Comparison of ENCODE assay signal across 17 cellular contexts in the genomic region with DNA sequence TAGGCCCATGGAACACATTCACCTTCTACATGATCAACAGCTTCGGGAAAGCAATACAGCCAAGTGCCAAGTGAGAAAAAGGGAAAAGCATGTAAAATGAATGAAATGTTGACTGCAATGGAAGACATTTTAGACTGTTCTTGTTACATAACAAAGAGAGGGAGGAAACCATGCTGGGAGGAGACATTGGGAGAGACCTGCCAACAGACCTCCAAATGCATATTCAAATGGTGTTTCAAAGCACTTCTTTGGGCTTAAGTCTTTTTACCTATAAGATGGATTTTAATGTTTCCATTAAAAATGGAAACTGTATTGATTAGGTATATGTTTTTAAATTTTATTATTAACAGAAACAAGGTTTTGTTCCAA.
"Had no signal": no experiment of that assay in that cellular context is flagged by ENCODE, and none has a peak within 500 bp of the region (broad histone marks: within the 10 kb centered on the region; RNA-seq: fewer than 3 reads in every experiment).

No MANE protein-coding gene starts in this region.

- H3K4me1 Mint-ChIP-seq: activated CD4-positive, alpha-beta T cell treated with anti-CD3 and anti-CD28 coated beads, Interleukin-2, amount 10 ng/mL, durations not matched to agents 7 days and 5 days; activated naive CD4-positive, alpha-beta T cell treated with anti-CD3 and anti-CD28 coated beads, Interleukin-2, amount 10 ng/mL, durations not matched to agents 7 days and 5 days; activated T-helper 17 cell treated with anti-CD3 and anti-CD28 coated beads, Interleukin-2, amount 50 U/mL, for 72 hours; central memory CD8-positive, alpha-beta T cell; T-helper 17 cell had no signal

- H3K4me3 Mint-ChIP-seq: activated CD4-positive, alpha-beta T cell treated with anti-CD3 and anti-CD28 coated beads, Interleukin-2, amount 10 ng/mL, durations not matched to agents 7 days and 5 days; activated naive CD4-positive, alpha-beta T cell treated with anti-CD3 and anti-CD28 coated beads, Interleukin-2, amount 10 ng/mL, durations not matched to agents 7 days and 5 days; activated T-helper 17 cell treated with anti-CD3 and anti-CD28 coated beads, Interleukin-2, amount 50 U/mL, for 72 hours; central memory CD8-positive, alpha-beta T cell; natural killer cell treated with Interleukin-12 subunit alpha and Interleukin-12 subunit beta and Interleukin-15 and Interleukin-18, amount 100 ng/mL, for 72 hours; T-helper 17 cell had no signal

- H3K27ac Mint-ChIP-seq: activated CD4-positive, alpha-beta T cell treated with anti-CD3 and anti-CD28 coated beads, Interleukin-2, amount 10 ng/mL, durations not matched to agents 7 days and 5 days; activated naive CD4-positive, alpha-beta T cell treated with anti-CD3 and anti-CD28 coated beads, Interleukin-2, amount 10 ng/mL, durations not matched to agents 7 days and 5 days; activated T-helper 17 cell treated with anti-CD3 and anti-CD28 coated beads, Interleukin-2, amount 50 U/mL, for 72 hours; natural killer cell treated with Interleukin-12 subunit alpha and Interleukin-12 subunit beta and Interleukin-15 and Interleukin-18, amount 100 ng/mL, for 72 hours; T-helper 17 cell had no signal

- ATAC-seq: activated T-helper 17 cell treated with anti-CD3 and anti-CD28 coated beads, Interleukin-2, amount 50 U/mL, for 72 hours; left colon; natural killer cell treated with Interleukin-12 subunit alpha and Interleukin-12 subunit beta and Interleukin-15 and Interleukin-18, amount 100 ng/mL, for 72 hours; sciatic nerve; stimulated activated naive CD8-positive, alpha-beta T cell treated with anti-CD3 and anti-CD28 coated beads, Interleukin-15, Interleukin-2, amounts not matched to agents 100 U/mL and 50 U/mL, for 24 hours; T-helper 17 cell had no signal

- DNase-seq: activated CD4-positive, alpha-beta T cell treated with anti-CD3 and anti-CD28 coated beads, Interleukin-2, amount 10 ng/mL, durations not matched to agents 7 days and 5 days; activated CD4-positive, CD25-positive, alpha-beta regulatory T cell; activated CD8-positive, alpha-beta memory T cell treated with anti-CD3 and anti-CD28 coated beads for 24 hours; activated naive CD4-positive, alpha-beta T cell treated with anti-CD3 and anti-CD28 coated beads, Interleukin-2, amount 10 ng/mL, durations not matched to agents 7 days and 5 days; activated T-cell treated with anti-CD3 and anti-CD28 coated beads for 4 hours; cortex of kidney; effector CD8-positive, alpha-beta T cell; glutamatergic neuron; left colon; stimulated activated CD4-positive, alpha-beta T cell treated with anti-CD3 and anti-CD28 coated beads, Interleukin-4, amount 100 ng/mL, for 1 hour; stimulated activated CD8-positive, alpha-beta memory T cell treated with anti-CD3 and anti-CD28 coated beads, Interleukin-4, amount 100 ng/mL, for 48 hours; stimulated activated naive CD8-positive, alpha-beta T cell treated with anti-CD3 and anti-CD28 coated beads, Interleukin-15, Interleukin-2, amounts not matched to agents 100 U/mL and 50 U/mL, for 24 hours; T-helper 17 cell had no signal

- H3K36me3 Mint-ChIP-seq: activated naive CD4-positive, alpha-beta T cell treated with anti-CD3 and anti-CD28 coated beads, Interleukin-2, amount 10 ng/mL, durations not matched to agents 7 days and 5 days; natural killer cell treated with Interleukin-12 subunit alpha and Interleukin-12 subunit beta and Interleukin-15 and Interleukin-18, amount 100 ng/mL, for 72 hours had no signal

- H3K9me3 Mint-ChIP-seq: activated CD4-positive, alpha-beta T cell treated with anti-CD3 and anti-CD28 coated beads, Interleukin-2, amount 10 ng/mL, durations not matched to agents 7 days and 5 days; activated naive CD4-positive, alpha-beta T cell treated with anti-CD3 and anti-CD28 coated beads, Interleukin-2, amount 10 ng/mL, durations not matched to agents 7 days and 5 days; activated T-helper 17 cell treated with anti-CD3 and anti-CD28 coated beads, Interleukin-2, amount 50 U/mL, for 72 hours; central memory CD8-positive, alpha-beta T cell; natural killer cell treated with Interleukin-12 subunit alpha and Interleukin-12 subunit beta and Interleukin-15 and Interleukin-18, amount 100 ng/mL, for 72 hours had no signal
